Comparison of ENCODE assay signal across 8 cellular contexts in genomic region chr12:29552324-29552927, GRCh38. TPM values are rescaled to one million over a fixed set of nuclear protein-coding genes. Genes with fewer than 3 reads are reported as not detected.
DNase-seq lines count a peak whose midpoint lies in the region; ATAC-seq and TF ChIP-seq lines count a peak whose summit lies in the region.

No MANE protein-coding gene starts in this region.

- DNase-seq in CD1c-positive myeloid dendritic cell (ENCODE audit: extremely low spot score) (peak; percentile 49), OCI-LY7 (ENCODE audit: low spot score) (peak; percentile 42), fibroblast of the aortic adventitia (ENCODE audit: low read depth) (peak; percentile 69), nucleus accumbens (lab: John Stamatoyannopoulos, UW) (peak in 36 of 56 donors; percentile 0 to 64 (median 18)), tibial artery (peak; percentile 51 to 74)
- peak; percentile 71 for DNase-seq in activated T-cell treated with anti-CD3 and anti-CD28 coated beads, Interleukin-2, amount 50 U/mL, for 24 hours

- POLR2A ChIA-PET in OCI-LY7 (lab: Charles Lee): interaction anchor here (0.6 kb wide), 1 partner anchor 368 kb away, joined by 4 read pairs; no protein-coding TSS in a partner anchor

- H3K4me2 ChIP-seq in OCI-LY7 (ENCODE audit: low read length): no peak overlapping the region

- H3K4me1 ChIP-seq in OCI-LY7 (ENCODE audit: insufficient read depth, low read length, poor library complexity, severe bottlenecking) (no peaks in the 10 kb centered on the region), tibial artery (peaks cover 0 to 19% (median 11%) of the 10 kb centered on the region in 4 donors)

- peaks cover 4% of the 10 kb centered on the region for H3K27me3 Mint-ChIP-seq in activated T-cell treated with anti-CD3 and anti-CD28 coated beads, Interleukin-2, amount 50 U/mL, for 24 hours

- H3K27ac Mint-ChIP-seq in activated T-cell treated with anti-CD3 and anti-CD28 coated beads, Interleukin-2, amount 50 U/mL, for 24 hours: no peak overlapping the region

- peak; percentile 75 for ATAC-seq in GM19324 (IDR thresholded peaks at IDR 0.05; ENCODE audit: low FRiP score, unreplicated experiment)
- peak; percentile 88 for ATAC-seq in HG03460 (IDR thresholded peaks at IDR 0.05; ENCODE audit: unreplicated experiment)

- no peak overlapping the region for H2AFZ ChIP-seq in OCI-LY7 (ENCODE audit: low read length)

- H3K4me3 ChIP-seq in OCI-LY7 (ENCODE audit: low read depth, low read length, poor library complexity, severe bottlenecking) (no peak overlapping the region), fibroblast of the aortic adventitia (ENCODE audit: low read depth, low read length) (no peak overlapping the region), tibial artery (no peak overlapping the region)

- no peaks in the 10 kb centered on the region for H3K79me2 ChIP-seq in OCI-LY7 (ENCODE audit: insufficient read depth, low read depth, low read length)

- H4K20me1 ChIP-seq in OCI-LY7 (ENCODE audit: insufficient read depth, low read length): no peaks in the 10 kb centered on the region

- H3K27ac ChIP-seq in OCI-LY7 (ENCODE audit: low read depth, low read length, poor library complexity, severe bottlenecking): no peak overlapping the region
- H3K27ac ChIP-seq in tibial artery: peak overlapping the region; percentile 3 to 39

- H3K36me3 Mint-ChIP-seq in activated T-cell treated with anti-CD3 and anti-CD28 coated beads, Interleukin-2, amount 50 U/mL, for 24 hours (ENCODE audit: low read depth): no peaks in the 10 kb centered on the region

- no TSS peak for BruUV-seq in OCI-LY7 (replicated peaks; lab: Mats Ljungman, UMichigan)

- H3K9me3 Mint-ChIP-seq in activated T-cell treated with anti-CD3 and anti-CD28 coated beads, Interleukin-2, amount 50 U/mL, for 24 hours: no peaks in the 10 kb centered on the region

- no peaks in the 10 kb centered on the region for H3K9me2 ChIP-seq in OCI-LY7 (ENCODE audit: insufficient read depth, low read length)

- no peaks in the 10 kb centered on the region for H3K4me1 Mint-ChIP-seq in activated T-cell treated with anti-CD3 and anti-CD28 coated beads, Interleukin-2, amount 50 U/mL, for 24 hours (ENCODE audit: low read depth)

- TF ChIP-seq CTCF in OCI-LY7 (conservative IDR thresholded peaks at IDR 0.05; ENCODE audit: low read length) (peak; percentile 88), fibroblast of the aortic adventitia (IDR thresholded peaks at IDR 0.05; ENCODE audit: insufficient read depth, low read length) (peak; percentile 97), tibial artery (IDR thresholded peaks at IDR 0.05) (peak; percentile 62 to 80)

- H3K9me3 ChIP-seq in OCI-LY7 (ENCODE audit: low read length) (no peaks in the 10 kb centered on the region), tibial artery (no peaks in the 10 kb centered on the region)

- H3K36me3 ChIP-seq in OCI-LY7 (ENCODE audit: insufficient read depth, low read length) (no peaks in the 10 kb centered on the region), tibial artery (peaks cover 0 to 16% (median 7%) of the 10 kb centered on the region in 3 donors)

- H3K4me3 Mint-ChIP-seq in activated T-cell treated with anti-CD3 and anti-CD28 coated beads, Interleukin-2, amount 50 U/mL, for 24 hours: no peak overlapping the region

- CTCF ChIA-PET in OCI-LY7 (lab: Charles Lee; ENCODE audit: unreplicated experiment): no interaction called here

- H3K27me3 ChIP-seq in tibial artery: no peaks in the 10 kb centered on the region

- intact Hi-C loops in OCI-LY7 (cut with micrococcal nuclease; ENCODE audit: unreplicated experiment): loop anchor here (2.0 kb wide), 1 partner anchor 1254 kb away; no protein-coding TSS in a partner anchor
- intact Hi-C loops in tibial artery (cut with DNase I; ENCODE audit: low total_unique reads): no loop called here

RNA-seq across cellular contexts. Expression of gene OVCH1, which starts 54.9 kb away (rescaled TPM):
- total RNA-seq in OCI-LY7 (2014; rRNA removed; shearing (Covaris generic)): not detected in 2 replicates
- total RNA-seq in OCI-LY7 (2022) (not detected in 2 replicates), fibroblast of the aortic adventitia (ENCODE audit: low replicate concordance) (0.08 and 0.27 TPM in 2 replicates)

Comparison
In these comparisons a context has a peak if more than half of its experiments do, and no peak if none do; other contexts are left out.
1. DNase-seq: peak in every context shown above with its lines; median percentile 71 in activated T-cell treated with anti-CD3 and anti-CD28 coated beads, Interleukin-2, amount 50 U/mL, for 24 hours; 69 in fibroblast of the aortic adventitia; 62 in tibial artery; 49 in CD1c-positive myeloid dendritic cell; 42 in OCI-LY7; 18 in nucleus accumbens.